In the genomic region with DNA sequence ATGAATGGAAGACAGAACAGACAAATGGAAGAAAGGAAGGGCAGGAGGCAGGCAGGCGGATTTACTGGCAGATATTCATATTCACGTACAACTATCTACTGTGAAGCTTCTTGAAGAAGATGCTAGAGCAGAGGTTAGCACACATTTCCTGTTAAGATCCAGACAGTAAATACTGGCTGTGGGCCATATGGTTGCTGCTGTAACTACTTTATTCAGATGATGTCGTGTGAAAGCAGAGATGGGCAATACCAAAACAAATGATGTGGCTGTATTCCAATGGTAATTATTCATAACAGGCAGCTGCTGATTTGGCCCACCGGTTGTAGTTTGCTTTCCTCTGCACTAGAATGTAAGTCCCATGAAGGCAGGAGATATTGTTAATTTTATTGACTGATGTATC, we compare ENCODE assay signal across 28 cellular contexts.
DNase-seq lines count a peak whose midpoint lies in the region; ATAC-seq and TF ChIP-seq lines count a peak whose summit lies in the region.
"Had no signal": no experiment of that assay in that cellular context is flagged by ENCODE, and none has a peak within 500 bp of the region (broad histone marks: within the 10 kb centered on the region; RNA-seq: fewer than 3 reads in every experiment).

No MANE protein-coding gene starts in this region.

- CTCF ChIA-PET in CD8-positive, alpha-beta T cell (lab: Charles Lee), result no interaction called here
- CTCF ChIA-PET in activated naive CD4-positive, alpha-beta T cell treated with anti-CD3 and anti-CD28 coated beads, Interleukin-2, amount 10 ng/mL, durations not matched to agents 7 days and 5 days (lab: Charles Lee), result no interaction called here

- no peak overlapping the region for H3K4me3 Mint-ChIP-seq in CD8-positive, alpha-beta T cell
- H3K4me3 Mint-ChIP-seq in activated naive CD4-positive, alpha-beta T cell treated with anti-CD3 and anti-CD28 coated beads, Interleukin-2, amount 10 ng/mL, durations not matched to agents 7 days and 5 days, result no peak overlapping the region
- H3K4me3 Mint-ChIP-seq: activated naive CD8-positive, alpha-beta T cell treated with anti-CD3 and anti-CD28 coated beads, Interleukin-2, amount 50 U/mL, for 24 hours; activated T-cell treated with anti-CD3 and anti-CD28 coated beads, Interleukin-2, amount 50 U/mL, for 24 hours; immature natural killer cell; stimulated activated effector memory CD8-positive, alpha-beta T cell treated with anti-CD3 and anti-CD28 coated beads, Interleukin-12 subunit alpha, Interleukin-12 subunit beta, amount 100 ng/mL, for 72 hours had no signal

- no peaks in the 10 kb centered on the region for H3K9me3 ChIP-seq in CD8-positive, alpha-beta T cell (ENCODE audit: low read length)
- H3K9me3 ChIP-seq: right lobe of liver, upper lobe of left lung had no signal

- TF ChIP-seq CTCF in AG09319 (IDR thresholded peaks at IDR 0.05; ENCODE audit: low read depth, low read length), result no peak
- TF ChIP-seq CTCF in CD8-positive, alpha-beta T cell (IDR thresholded peaks at IDR 0.05), result no peak

- H3K27ac Mint-ChIP-seq in CD8-positive, alpha-beta T cell, result no peak overlapping the region
- no peak overlapping the region for H3K27ac Mint-ChIP-seq in activated naive CD4-positive, alpha-beta T cell treated with anti-CD3 and anti-CD28 coated beads, Interleukin-2, amount 10 ng/mL, durations not matched to agents 7 days and 5 days
- H3K27ac Mint-ChIP-seq: activated naive CD8-positive, alpha-beta T cell treated with anti-CD3 and anti-CD28 coated beads, Interleukin-2, amount 50 U/mL, for 24 hours; activated T-cell treated with anti-CD3 and anti-CD28 coated beads, Interleukin-2, amount 50 U/mL, for 24 hours; immature natural killer cell; progenitor cell of endocrine pancreas; stimulated activated effector memory CD8-positive, alpha-beta T cell treated with anti-CD3 and anti-CD28 coated beads, Interleukin-12 subunit alpha, Interleukin-12 subunit beta, amount 100 ng/mL, for 72 hours had no signal

- no peak for ATAC-seq in GM21528 (IDR thresholded peaks at IDR 0.05; ENCODE audit: low FRiP score, unreplicated experiment)
- no peak for ATAC-seq in CD8-positive, alpha-beta T cell
- no peak for ATAC-seq in GM21737 (IDR thresholded peaks at IDR 0.05; ENCODE audit: unreplicated experiment)
- ATAC-seq: activated naive CD8-positive, alpha-beta T cell treated with anti-CD3 and anti-CD28 coated beads, Interleukin-2, amount 50 U/mL, for 24 hours; K562; left lobe of liver; right lobe of liver; stimulated activated effector memory CD8-positive, alpha-beta T cell treated with anti-CD3 and anti-CD28 coated beads, Interleukin-12 subunit alpha, Interleukin-12 subunit beta, amount 100 ng/mL, for 72 hours had no signal

- H3K4me1 Mint-ChIP-seq in CD8-positive, alpha-beta T cell (ENCODE audit: low read depth), result no peaks in the 10 kb centered on the region
- no peaks in the 10 kb centered on the region for H3K4me1 Mint-ChIP-seq in activated naive CD4-positive, alpha-beta T cell treated with anti-CD3 and anti-CD28 coated beads, Interleukin-2, amount 10 ng/mL, durations not matched to agents 7 days and 5 days
- H3K4me1 Mint-ChIP-seq: activated naive CD8-positive, alpha-beta T cell treated with anti-CD3 and anti-CD28 coated beads, Interleukin-2, amount 50 U/mL, for 24 hours; immature natural killer cell; stimulated activated effector memory CD8-positive, alpha-beta T cell treated with anti-CD3 and anti-CD28 coated beads, Interleukin-12 subunit alpha, Interleukin-12 subunit beta, amount 100 ng/mL, for 72 hours had no signal

- H3K36me3 Mint-ChIP-seq in CD8-positive, alpha-beta T cell, result peaks cover 3% of the 10 kb centered on the region
- peaks cover 5% of the 10 kb centered on the region for H3K36me3 Mint-ChIP-seq in activated naive CD4-positive, alpha-beta T cell treated with anti-CD3 and anti-CD28 coated beads, Interleukin-2, amount 10 ng/mL, durations not matched to agents 7 days and 5 days
- H3K36me3 Mint-ChIP-seq: stimulated activated effector memory CD8-positive, alpha-beta T cell treated with anti-CD3 and anti-CD28 coated beads, Interleukin-12 subunit alpha, Interleukin-12 subunit beta, amount 100 ng/mL, for 72 hours had no signal

- no peaks in the 10 kb centered on the region for H3K27me3 ChIP-seq in CD8-positive, alpha-beta T cell (ENCODE audit: insufficient read depth, low read length)
- H3K27me3 ChIP-seq: right lobe of liver, upper lobe of left lung had no signal

- H3K27ac ChIP-seq in CD8-positive, alpha-beta T cell (ENCODE audit: low read depth, low read length), result no peak overlapping the region
- H3K27ac ChIP-seq: C4-2B, epithelial cell of prostate, right lobe of liver, upper lobe of left lung had no signal

- DNase-seq in AG09319 (ENCODE audit: extremely low read depth, low read depth) (peak; percentile 8), ELR (ENCODE audit: low read depth) (peak; percentile 10), amniotic epithelial cell (ENCODE audit: low read depth) (peak; percentile 64), fibroblast of peridontal ligament (ENCODE audit: extremely low read depth) (peak; percentile 51)
- no peak for DNase-seq in CD8-positive, alpha-beta T cell
- DNase-seq in activated naive CD4-positive, alpha-beta T cell treated with anti-CD3 and anti-CD28 coated beads, Interleukin-2, amount 10 ng/mL, durations not matched to agents 7 days and 5 days, result no peak
- DNase-seq: activated CD4-positive, alpha-beta T cell treated with anti-CD3 and anti-CD28 coated beads for 4 hours; activated CD8-positive, alpha-beta memory T cell treated with anti-CD3 and anti-CD28 coated beads for 24 hours; activated gamma-delta T cell treated with Interleukin-2 at 50 U/mL for 16 hours; activated naive CD8-positive, alpha-beta T cell treated with anti-CD3 and anti-CD28 coated beads, Interleukin-2, amount 50 U/mL, for 24 hours; activated T-cell treated with anti-CD3 and anti-CD28 coated beads, Interleukin-2, amount 50 U/mL, for 24 hours; hippocampal formation; immature natural killer cell; NCI-H1417 treated with DMSO at 0.1 percent for 48 hours; NCI-H2107; NCI-H510A; right lobe of liver; SHP77; stimulated activated CD4-positive, alpha-beta T cell treated with anti-CD3 and anti-CD28 coated beads, Interleukin-4, amount 100 ng/mL, for 24 hours; upper lobe of left lung had no signal

- POLR2A ChIA-PET in CD8-positive, alpha-beta T cell (lab: Charles Lee), result no interaction called here

- intact Hi-C loops in CD8-positive, alpha-beta T cell (cut with DNase I, micrococcal nuclease), result no loop called here

- no peaks in the 10 kb centered on the region for H3K4me1 ChIP-seq in CD8-positive, alpha-beta T cell (ENCODE audit: insufficient read depth, low read length)
- H3K4me1 ChIP-seq: right lobe of liver, upper lobe of left lung had no signal

- no peaks in the 10 kb centered on the region for H3K36me3 ChIP-seq in CD8-positive, alpha-beta T cell (ENCODE audit: insufficient read depth, low read length)

- H3K27me3 Mint-ChIP-seq in CD8-positive, alpha-beta T cell (ENCODE audit: low read depth), result no peaks in the 10 kb centered on the region
- H3K27me3 Mint-ChIP-seq in activated naive CD4-positive, alpha-beta T cell treated with anti-CD3 and anti-CD28 coated beads, Interleukin-2, amount 10 ng/mL, durations not matched to agents 7 days and 5 days, result no peaks in the 10 kb centered on the region
- H3K27me3 Mint-ChIP-seq: activated naive CD8-positive, alpha-beta T cell treated with anti-CD3 and anti-CD28 coated beads, Interleukin-2, amount 50 U/mL, for 24 hours; activated T-cell treated with anti-CD3 and anti-CD28 coated beads, Interleukin-2, amount 50 U/mL, for 24 hours; progenitor cell of endocrine pancreas had no signal

- H3K9me3 Mint-ChIP-seq in CD8-positive, alpha-beta T cell, result no peaks in the 10 kb centered on the region
- no peaks in the 10 kb centered on the region for H3K9me3 Mint-ChIP-seq in activated naive CD4-positive, alpha-beta T cell treated with anti-CD3 and anti-CD28 coated beads, Interleukin-2, amount 10 ng/mL, durations not matched to agents 7 days and 5 days
- H3K9me3 Mint-ChIP-seq: activated naive CD8-positive, alpha-beta T cell treated with anti-CD3 and anti-CD28 coated beads, Interleukin-2, amount 50 U/mL, for 24 hours; activated T-cell treated with anti-CD3 and anti-CD28 coated beads, Interleukin-2, amount 50 U/mL, for 24 hours; stimulated activated effector memory CD8-positive, alpha-beta T cell treated with anti-CD3 and anti-CD28 coated beads, Interleukin-12 subunit alpha, Interleukin-12 subunit beta, amount 100 ng/mL, for 72 hours had no signal

- H3K4me3 ChIP-seq in CD8-positive, alpha-beta T cell (ENCODE audit: low read depth, low read length), result no peak overlapping the region
- H3K4me3 ChIP-seq: K562, right lobe of liver, upper lobe of left lung had no signal

Comparison
In these comparisons a context has a peak if more than half of its experiments do, and no peak if none do; other contexts are left out.
1. DNase-seq: peak in AG09319 (single experiment), ELR (single experiment), amniotic epithelial cell (single experiment) and fibroblast of peridontal ligament (single experiment); none in CD8-positive, alpha-beta T cell (0 of 7) and activated naive CD4-positive, alpha-beta T cell treated with anti-CD3 and anti-CD28 coated beads, Interleukin-2, amount 10 ng/mL, durations not matched to agents 7 days and 5 days (single experiment).